Comparison of ENCODE assay signal across 21 cellular contexts in the genomic region with DNA sequence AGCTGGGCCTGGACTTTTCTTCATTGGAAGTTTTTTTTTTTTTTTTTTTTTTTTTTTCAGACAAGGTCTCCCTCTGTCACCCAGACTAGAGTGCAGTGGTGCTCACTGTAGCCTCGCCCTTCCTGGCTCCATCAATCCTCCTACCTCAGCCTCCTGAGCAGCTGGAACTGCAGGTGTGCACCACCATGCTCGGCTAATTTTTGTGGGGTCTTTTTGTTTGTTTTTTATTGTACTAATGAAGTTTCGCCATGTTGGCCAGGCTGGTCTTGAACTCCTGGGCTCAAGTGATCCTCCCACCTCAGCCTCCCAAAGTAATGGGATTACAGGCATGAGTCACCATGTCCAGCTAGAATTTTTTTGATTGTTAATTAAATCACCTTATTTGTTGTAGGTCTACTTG. TPM values are rescaled to one million over a fixed set of nuclear protein-coding genes. Genes with fewer than 3 reads are reported as not detected.
"Had no signal": no experiment of that assay in that cellular context is flagged by ENCODE, and none has a peak within 500 bp of the region (broad histone marks: within the 10 kb centered on the region; RNA-seq: fewer than 3 reads in every experiment).

No MANE protein-coding gene starts in this region.

- H3K4me2 ChIP-seq: SK-N-SH had no signal

- ATAC-seq: HepG2 had no signal

- H3K9ac ChIP-seq: SK-N-SH had no signal

- DNase-seq: IMR-90, Karpas-422, KG1, MM.1S, NCI-H1092 treated with DMSO at 0.1 percent for 48 hours, NCI-H1436, NCI-H187, NCI-H2029, NCI-H2081 treated with DMSO at 0.1 percent for 48 hours, NCI-H2171, NCI-H345, NCI-H446 treated with DMSO at 0.1 percent for 48 hours, NCI-H510A treated with DMSO at 0.1 percent for 48 hours, NCI-H526, RPMI8226, SHP77, SK-N-SH, SW 1271 had no signal

- H3K9me3 ChIP-seq: SK-N-SH had no signal

RNA-seq across cellular contexts. Expression of gene ECSCR, which starts 26.9 kb away (rescaled TPM):
- total RNA-seq: HepG2, SK-MEL-5 had no signal

RNA-seq across cellular contexts. Expression of gene SMIM33, which starts 35.1 kb away (rescaled TPM):
- total RNA-seq: HepG2, HT1080, IMR-90, SK-MEL-5 had no signal
- polyA plus RNA-seq: HepG2, IMR-90, SK-N-SH had no signal
